In the genomic region with DNA sequence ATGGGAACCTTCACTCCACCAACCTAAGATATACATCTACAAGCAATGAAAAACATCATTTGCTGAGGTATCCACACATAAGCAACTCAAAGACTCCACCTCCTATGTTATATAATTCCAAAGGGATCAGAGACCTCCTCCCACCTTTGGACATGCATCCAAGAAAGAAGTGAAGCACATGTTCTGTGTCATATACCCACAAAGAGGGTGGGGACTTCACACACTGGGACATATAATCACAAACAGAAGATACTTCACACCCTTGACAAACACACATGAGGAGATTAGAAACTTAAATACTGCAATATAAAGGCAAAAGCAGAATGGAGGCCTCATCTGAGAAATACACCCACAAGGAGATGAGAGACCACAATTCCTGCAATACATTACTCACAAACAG, we compare ENCODE assay signal across 31 cellular contexts. TPM values are rescaled to one million over a fixed set of nuclear protein-coding genes. Genes with fewer than 3 reads are reported as not detected.
"Had no signal": no experiment of that assay in that cellular context is flagged by ENCODE, and none has a peak within 500 bp of the region (broad histone marks: within the 10 kb centered on the region; RNA-seq: fewer than 3 reads in every experiment).

No MANE protein-coding gene starts in this region.

- H3K4me1 Mint-ChIP-seq: stimulated activated memory B cell treated with anti-CD40 and anti-IgM and Interleukin-4, amounts not matched to agents 10 μg/mL and 1 μg/mL and 100 μg/mL, for 72 hours; stimulated activated naive B cell treated with anti-CD40 and anti-IgM and Interleukin-4, amounts not matched to agents 10 μg/mL and 1 μg/mL and 100 μg/mL, for 72 hours had no signal

- ATAC-seq: stimulated activated memory B cell treated with anti-CD40 and anti-IgM and Interleukin-4, amounts not matched to agents 10 μg/mL and 1 μg/mL and 100 μg/mL, for 72 hours; stimulated activated naive B cell treated with anti-CD40 and anti-IgM and Interleukin-4, amounts not matched to agents 10 μg/mL and 1 μg/mL and 100 μg/mL, for 72 hours; stimulated activated naive CD8-positive, alpha-beta T cell treated with anti-CD3 and anti-CD28 coated beads, Interleukin-15, amount 100 ng/mL, for 72 hours; stimulated activated naive CD8-positive, alpha-beta T cell treated with anti-CD3 and anti-CD28 coated beads, Interleukin-15, Interleukin-2, amounts not matched to agents 100 U/mL and 50 U/mL, for 24 hours had no signal

- H3K27ac ChIP-seq: stomach, suprapubic skin, testis, thoracic aorta, thyroid gland, tibial artery, tibial nerve, upper lobe of left lung, uterus, vagina had no signal

- DNase-seq: stimulated activated CD4-positive, alpha-beta T cell treated with anti-CD3 and anti-CD28 coated beads, Interleukin-2, amount 100 ng/mL, for 24 hours; stimulated activated CD4-positive, alpha-beta T cell treated with anti-CD3 and anti-CD28 coated beads, Interleukin-2, amount 100 ng/mL, for 48 hours; stimulated activated CD4-positive, alpha-beta T cell treated with anti-CD3 and anti-CD28 coated beads, Interleukin-4, amount 100 ng/mL, for 1 hour; stimulated activated CD4-positive, alpha-beta T cell treated with anti-CD3 and anti-CD28 coated beads, Interleukin-4, amount 100 ng/mL, for 24 hours; stimulated activated CD4-positive, alpha-beta T cell treated with anti-CD3 and anti-CD28 coated beads, Interleukin-4, amount 100 ng/mL, for 4 hours; stimulated activated CD8-positive, alpha-beta memory T cell treated with anti-CD3 and anti-CD28 coated beads, Interleukin-4, amount 100 ng/mL, for 48 hours; stimulated activated naive B cell treated with anti-CD40 and anti-IgM and Interleukin-4, amounts not matched to agents 10 μg/mL and 1 μg/mL and 100 μg/mL, for 72 hours; stimulated activated naive CD4-positive, alpha-beta T cell; stimulated activated naive CD4-positive, alpha-beta T cell treated with Interleukin-2 at 50 U/mL for 16 hours; stimulated activated naive CD8-positive, alpha-beta T cell treated with anti-CD3 and anti-CD28 coated beads, Interleukin-15, amount 100 ng/mL, for 72 hours; stimulated activated naive CD8-positive, alpha-beta T cell treated with anti-CD3 and anti-CD28 coated beads, Interleukin-15, Interleukin-2, amounts not matched to agents 100 U/mL and 50 U/mL, for 24 hours; stomach; substantia nigra; testis; thyroid gland; tibial artery; transverse colon; trophoblast cell; upper lobe of left lung; uterus had no signal

- H3K36me3 ChIP-seq: stomach, suprapubic skin, thoracic aorta, thyroid gland, tibial artery, tibial nerve, transverse colon, upper lobe of left lung, uterus, vagina had no signal

- H3K4me3 Mint-ChIP-seq: stimulated activated memory B cell treated with anti-CD40 and anti-IgM and Interleukin-4, amounts not matched to agents 10 μg/mL and 1 μg/mL and 100 μg/mL, for 72 hours; stimulated activated naive B cell treated with anti-CD40 and anti-IgM and Interleukin-4, amounts not matched to agents 10 μg/mL and 1 μg/mL and 100 μg/mL, for 72 hours; stimulated activated naive CD8-positive, alpha-beta T cell treated with anti-CD3 and anti-CD28 coated beads, Interleukin-15, amount 100 ng/mL, for 72 hours; stimulated activated naive CD8-positive, alpha-beta T cell treated with anti-CD3 and anti-CD28 coated beads, Interleukin-15, Interleukin-2, amounts not matched to agents 100 ng/mL and 50 ng/mL, for 24 hours; type B pancreatic cell had no signal

- H3K36me3 Mint-ChIP-seq: stimulated activated memory B cell treated with anti-CD40 and anti-IgM and Interleukin-4, amounts not matched to agents 10 μg/mL and 1 μg/mL and 100 μg/mL, for 72 hours; stimulated activated naive B cell treated with anti-CD40 and anti-IgM and Interleukin-4, amounts not matched to agents 10 μg/mL and 1 μg/mL and 100 μg/mL, for 72 hours; type B pancreatic cell had no signal

- H3K27ac Mint-ChIP-seq: stimulated activated memory B cell treated with anti-CD40 and anti-IgM and Interleukin-4, amounts not matched to agents 10 μg/mL and 1 μg/mL and 100 μg/mL, for 72 hours; stimulated activated naive B cell treated with anti-CD40 and anti-IgM and Interleukin-4, amounts not matched to agents 10 μg/mL and 1 μg/mL and 100 μg/mL, for 72 hours; stimulated activated naive CD8-positive, alpha-beta T cell treated with anti-CD3 and anti-CD28 coated beads, Interleukin-15, amount 100 ng/mL, for 72 hours; stimulated activated naive CD8-positive, alpha-beta T cell treated with anti-CD3 and anti-CD28 coated beads, Interleukin-15, Interleukin-2, amounts not matched to agents 100 ng/mL and 50 ng/mL, for 24 hours; type B pancreatic cell had no signal

- H3K4me3 ChIP-seq: stomach, suprapubic skin, testis, thoracic aorta, thyroid gland, tibial artery, tibial nerve, transverse colon, upper lobe of left lung, uterus, vagina had no signal

- H3K9me3 Mint-ChIP-seq: stimulated activated memory B cell treated with anti-CD40 and anti-IgM and Interleukin-4, amounts not matched to agents 10 μg/mL and 1 μg/mL and 100 μg/mL, for 72 hours; stimulated activated naive B cell treated with anti-CD40 and anti-IgM and Interleukin-4, amounts not matched to agents 10 μg/mL and 1 μg/mL and 100 μg/mL, for 72 hours; stimulated activated naive CD8-positive, alpha-beta T cell treated with anti-CD3 and anti-CD28 coated beads, Interleukin-15, Interleukin-2, amounts not matched to agents 100 ng/mL and 50 ng/mL, for 24 hours; type B pancreatic cell had no signal

- H3K4me1 ChIP-seq: stomach, suprapubic skin, testis, thyroid gland, tibial artery, tibial nerve, transverse colon, upper lobe of left lung, uterus, vagina had no signal

- H3K9me3 ChIP-seq: suprapubic skin, testis, thoracic aorta, thyroid gland, tibial artery, tibial nerve, transverse colon, uterus, vagina had no signal

- H3K27me3 ChIP-seq: stomach, suprapubic skin, testis, thyroid gland, tibial artery, tibial nerve, transverse colon, upper lobe of left lung, uterus, vagina had no signal

RNA-seq across cellular contexts. Expression of gene GLOD5, which starts 39.6 kb away (rescaled TPM):
- total RNA-seq: stomach, subcutaneous adipose tissue, suprapubic skin, temporal lobe, testis, thoracic aorta, tibial nerve, ureter, urinary bladder, uterus, vagina had no signal
- polyA plus RNA-seq: urinary bladder had no signal
